Comparison of ENCODE assay signal across 9 cellular contexts in the genomic region with DNA sequence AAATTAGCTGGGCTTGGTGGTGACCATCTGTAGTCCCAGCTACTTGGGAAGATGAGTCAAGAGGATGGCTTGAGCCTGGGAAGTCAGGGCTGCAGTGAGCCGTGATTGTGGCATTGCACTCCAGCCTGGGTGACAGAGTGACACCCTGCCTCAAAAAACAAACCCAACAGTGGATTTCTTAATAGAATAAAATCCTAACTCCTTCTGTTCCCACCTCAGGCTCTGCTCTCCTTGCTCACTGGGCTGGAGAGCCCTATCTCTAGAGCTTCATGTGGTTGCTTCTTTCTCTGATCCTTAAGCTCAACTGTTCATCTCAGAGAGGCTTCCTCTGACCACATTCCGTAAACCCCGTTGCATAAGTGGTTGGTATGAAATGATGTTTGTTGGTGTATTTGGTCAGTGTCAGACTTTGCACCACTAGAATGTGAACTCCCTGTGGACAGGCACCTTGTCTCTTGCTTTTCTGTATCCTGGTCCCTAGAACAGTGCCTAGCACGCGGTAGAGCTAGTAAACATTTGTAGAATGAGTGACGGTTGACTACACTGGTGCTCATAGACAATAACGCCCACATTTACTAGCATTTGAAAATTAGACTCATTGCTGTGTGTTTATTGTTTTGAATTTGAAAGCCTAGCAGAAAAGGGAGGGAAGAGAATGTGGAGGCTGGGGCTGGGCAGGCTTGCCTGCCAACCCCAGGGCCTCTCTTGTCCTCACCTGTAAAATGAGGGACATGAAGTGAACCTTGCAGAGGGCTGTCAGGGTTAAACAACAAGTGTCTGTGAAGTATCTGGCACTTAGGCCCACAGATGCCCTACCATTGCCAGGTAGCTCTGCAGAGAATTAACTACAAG. TPM values are rescaled to one million over a fixed set of nuclear protein-coding genes. Genes with fewer than 3 reads are reported as not detected.
DNase-seq lines count a peak whose midpoint lies in the region; ATAC-seq and TF ChIP-seq lines count a peak whose summit lies in the region.
"Had no signal": no experiment of that assay in that cellular context is flagged by ENCODE, and none has a peak within 500 bp of the region (broad histone marks: within the 10 kb centered on the region; RNA-seq: fewer than 3 reads in every experiment).

No MANE protein-coding gene starts in this region.

- 63% methylated on average over 7 of the region's 7 CpGs for WGBS in smooth muscle cell (ENCODE audit: low lambda C conversion rate)

- POLR2A ChIA-PET in PC-3 (lab: Charles Lee; ENCODE audit: unreplicated experiment): no interaction called here

- H3F3A ChIP-seq in PC-3 (ENCODE audit: low read length, unreplicated experiment): no peaks in the 10 kb centered on the region
- peaks cover 33% of the 10 kb centered on the region for H3F3A ChIP-seq in smooth muscle cell (ENCODE audit: low read depth)

- H3K27me3 ChIP-seq in PC-3 (ENCODE audit: low read length) (no peaks in the 10 kb centered on the region), smooth muscle cell (ENCODE audit: low read depth) (no peaks in the 10 kb centered on the region), lower lobe of right lung (ENCODE audit: low read depth) (no peaks in the 10 kb centered on the region)

- H3K4me2 ChIP-seq in PC-3 (ENCODE audit: low read length) (peak overlapping the region; percentile 89; the same call in 1 of the 2 replicates), smooth muscle cell (peak overlapping the region; percentile 94)

- H4K20me1 ChIP-seq in PC-3 (ENCODE audit: low read length) (peaks cover 58% of the 10 kb centered on the region), smooth muscle cell (ENCODE audit: low read depth) (peaks cover 89% of the 10 kb centered on the region)

- H3K27ac ChIP-seq in PC-3 (ENCODE audit: low read length): no peak overlapping the region
- H3K27ac ChIP-seq in smooth muscle cell (ENCODE audit: low read depth): peak overlapping the region; percentile 84
- no peak overlapping the region for H3K27ac ChIP-seq in lower lobe of right lung

- DNase-seq in SKM-1 treated with dmso at 0.1 percent for 144 hours (lab: John Stamatoyannopoulos, UW; ENCODE audit: unreplicated experiment) (peak; percentile 8), SKM-1 (lab: John Stamatoyannopoulos, UW; ENCODE audit: unreplicated experiment) (no peak), PC-3 (no peak), fibroblast of gingiva (ENCODE audit: low read depth) (peak; percentile 13), smooth muscle cell (lab: John Stamatoyannopoulos, UW; ENCODE audit: unreplicated experiment) (no peak), lower lobe of right lung (no peak), NCI-H146 treated with DMSO at 0.1 percent for 48 hours (lab: John Stamatoyannopoulos, UW; ENCODE audit: unreplicated experiment) (no peak)

- H3K9me2 ChIP-seq in PC-3 (replicated peaks; ENCODE audit: low read length): no peaks in the 10 kb centered on the region

- H3K9ac ChIP-seq in PC-3 (ENCODE audit: low read length): no peak overlapping the region
- peak overlapping the region; percentile 51 for H3K9ac ChIP-seq in smooth muscle cell (ENCODE audit: low read depth)

- peaks cover 17% of the 10 kb centered on the region for H3K36me3 ChIP-seq in PC-3 (ENCODE audit: low read depth, low read length)
- H3K36me3 ChIP-seq in smooth muscle cell (ENCODE audit: low read depth): peaks cover 7% of the 10 kb centered on the region
- H3K36me3 ChIP-seq in lower lobe of right lung: peaks cover 36% of the 10 kb centered on the region

- ATAC-seq in PC-3 (no peak), lower lobe of right lung (no peak), HG02678 (IDR thresholded peaks at IDR 0.05; ENCODE audit: unreplicated experiment) (no peak)

- TF ChIP-seq CTCF in PC-3 (conservative IDR thresholded peaks at IDR 0.05; ENCODE audit: low read depth, low read length): no peak
- no peak for TF ChIP-seq CTCF in smooth muscle cell (IDR thresholded peaks at IDR 0.05; ENCODE audit: borderline replicate concordance, insufficient read depth, poor library complexity, severe bottlenecking)
- TF ChIP-seq CTCF in lower lobe of right lung (IDR thresholded peaks at IDR 0.05): no peak

- CTCF ChIA-PET in PC-3 (lab: Charles Lee): no interaction called here

- H3K4me1 ChIP-seq in PC-3 (ENCODE audit: insufficient read depth, low read length) (peaks cover 41% of the 10 kb centered on the region), smooth muscle cell (ENCODE audit: low read depth) (peaks cover 23% of the 10 kb centered on the region), lower lobe of right lung (peaks cover 52% of the 10 kb centered on the region)

- H2AFZ ChIP-seq in PC-3 (ENCODE audit: low read length) (no peak overlapping the region), smooth muscle cell (ENCODE audit: low read depth) (no peak overlapping the region)

- no TSS peak for BruUV-seq in PC-3 (replicated peaks; lab: Mats Ljungman, UMichigan)

- H3K4me3 ChIP-seq in PC-3 (ENCODE audit: low read length) (no peak overlapping the region), smooth muscle cell (no peak overlapping the region), lower lobe of right lung (no peak overlapping the region)

- intact Hi-C loops in PC-3 (cut with micrococcal nuclease): no loop called here
- intact Hi-C loops in lower lobe of right lung (cut with DNase I): no loop called here

- H3K9me3 ChIP-seq in PC-3 (ENCODE audit: low read length) (no peaks in the 10 kb centered on the region), smooth muscle cell (replicated peaks; ENCODE audit: low read depth) (no peaks in the 10 kb centered on the region), lower lobe of right lung (no peaks in the 10 kb centered on the region)

- H3K79me2 ChIP-seq in PC-3 (ENCODE audit: low read length) (peaks cover 83% of the 10 kb centered on the region), smooth muscle cell (ENCODE audit: low read depth) (peaks cover 85% of the 10 kb centered on the region)

RNA-seq across cellular contexts. Expression of a gene that starts 4.2 kb away (rescaled TPM):
- total RNA-seq in PC-3 (2014; rRNA removed): 81.4 and 91.3 TPM in 2 replicates
- 160 TPM in 2 replicates for total RNA-seq in smooth muscle cell
- 81.0 and 89.2 TPM in 2 replicates for polyA plus RNA-seq in smooth muscle cell
- 82.8 TPM for total RNA-seq in lower lobe of right lung

RNA-seq across cellular contexts. Expression of a gene that starts 34.8 kb away (rescaled TPM):
- total RNA-seq in PC-3 (2014; rRNA removed) (not detected in 2 replicates), smooth muscle cell (1.7 TPM in 1 of 2 replicates, not detected in the other), lower lobe of right lung (0.30 TPM)
- polyA plus RNA-seq in smooth muscle cell: 0.25 and 0.58 TPM in 2 replicates
- total RNA-seq: epithelial cell of proximal tubule had no signal

Comparison
In these comparisons a context has a peak if more than half of its experiments do, and no peak if none do; other contexts are left out.
1. DNase-seq: peak in SKM-1 treated with dmso at 0.1 percent for 144 hours (single experiment) and fibroblast of gingiva (single experiment); none in SKM-1 (single experiment), PC-3 (single experiment), smooth muscle cell (single experiment), lower lobe of right lung (single experiment) and NCI-H146 treated with DMSO at 0.1 percent for 48 hours (single experiment).